8 cellular contexts compared by ENCODE assay signal in genomic region chr12:55729592-55730446, GRCh38. TPM values are rescaled to one million over a fixed set of nuclear protein-coding genes. Genes with fewer than 3 reads are reported as not detected.
A peak's percentile ranks its signal among the peaks of the same experiment; 100 is the strongest.
DNase-seq lines count a peak whose midpoint lies in the region; ATAC-seq and TF ChIP-seq lines count a peak whose summit lies in the region.

No MANE protein-coding gene starts in this region.

- peak overlapping the region; percentile 54 for H3K4me2 ChIP-seq in H9 (ENCODE audit: insufficient read depth, insufficient read length, low read length)

- H3K9me3 ChIP-seq in H9 (ENCODE audit: control insufficient read depth, low read depth, low read length) (no peaks in the 10 kb centered on the region), vagina (no peaks in the 10 kb centered on the region)

- peak overlapping the region; percentile 88 for H3K4me3 ChIP-seq in GM06990 (replicated peaks; ENCODE audit: low read depth, low read length)
- H3K4me3 ChIP-seq in vagina, result peak overlapping the region; percentile 67 to 81

- H3K27ac Mint-ChIP-seq in H9, result peak overlapping the region; percentile 35 to 96 (median 78); a peak in 5 of 7 replicates
- H3K27ac Mint-ChIP-seq in activated naive CD8-positive, alpha-beta T cell treated with anti-CD3 and anti-CD28 coated beads, Interleukin-2, amount 50 U/mL, for 24 hours, result peak overlapping the region; percentile 97

- no peak overlapping the region for H2BK5ac ChIP-seq in H9 (ENCODE audit: insufficient read length, low read length)

- no peak overlapping the region for H3K23ac ChIP-seq in H9 (ENCODE audit: insufficient read length, low read depth, low read length)

- no CpG with 5 or more reads among the region's 25 CpGs for WGBS in H9 (ENCODE audit: extremely low coverage, insufficient read length, low lambda C conversion rate)

- H3K27me3 ChIP-seq in GM06990 (replicated peaks; ENCODE audit: control insufficient read depth, insufficient read depth, low read length) (no peaks in the 10 kb centered on the region), H9 (ENCODE audit: insufficient read depth, low read length) (no peaks in the 10 kb centered on the region), vagina (no peaks in the 10 kb centered on the region)

- no peak overlapping the region for H2BK12ac ChIP-seq in H9 (ENCODE audit: insufficient read length, low read depth, low read length)

- no peak overlapping the region for H2BK120ac ChIP-seq in H9 (ENCODE audit: low read depth, low read length, poor library complexity, severe bottlenecking)

- H3K27me3 Mint-ChIP-seq in H9 (ENCODE audit: low read depth), result no peaks in the 10 kb centered on the region; the same call in 1 of the 2 replicates
- no peaks in the 10 kb centered on the region for H3K27me3 Mint-ChIP-seq in activated naive CD8-positive, alpha-beta T cell treated with anti-CD3 and anti-CD28 coated beads, Interleukin-2, amount 50 U/mL, for 24 hours

- peaks cover 18 to 27% (median 27%) of the 10 kb centered on the region in 3 experiments; a peak in 6 of 7 replicates for H3K36me3 Mint-ChIP-seq in H9 (ENCODE audit: insufficient read depth in 1 of 3, low read depth in 3 of 3)
- H3K36me3 Mint-ChIP-seq in activated naive CD8-positive, alpha-beta T cell treated with anti-CD3 and anti-CD28 coated beads, Interleukin-2, amount 50 U/mL, for 24 hours (ENCODE audit: low read depth), result peaks cover 3% of the 10 kb centered on the region

- H3K9ac ChIP-seq in H9 (ENCODE audit: extremely low read depth, insufficient read length, low read length), result peak overlapping the region; percentile 17

- TF ChIP-seq POLR2A in vagina (IDR thresholded peaks at IDR 0.05), result peak in 1 of 2 donors; percentile 70

- peaks cover 14% of the 10 kb centered on the region for H3K23me2 ChIP-seq in H9 (ENCODE audit: insufficient read length, low read depth, low read length, poor library complexity, severe bottlenecking)

- no peak overlapping the region for H2AK5ac ChIP-seq in H9 (ENCODE audit: insufficient read length, low read length)

- H2AFZ ChIP-seq in H9 (ENCODE audit: low read length), result no peak overlapping the region

- H2BK20ac ChIP-seq in H9 (ENCODE audit: low read depth, low read length, poor library complexity, severe bottlenecking), result no peak overlapping the region

- peaks cover 7% of the 10 kb centered on the region; the same call in 1 of the 2 replicates for H3K79me2 ChIP-seq in H9 (ENCODE audit: insufficient read depth, low read length)

- TF ChIP-seq CTCF in GM06990 (IDR thresholded peaks at IDR 0.05; ENCODE audit: insufficient read depth, low read length, poor library complexity, severe bottlenecking) (no peak), H9 (conservative IDR thresholded peaks at IDR 0.05) (no peak), omental fat pad (IDR thresholded peaks at IDR 0.05) (no peak), vagina (IDR thresholded peaks at IDR 0.05) (no peak)

- H3K4ac ChIP-seq in H9 (ENCODE audit: low read depth, low read length), result no peak overlapping the region

- H4K91ac ChIP-seq in H9 (ENCODE audit: insufficient read length, low read depth, low read length), result no peak overlapping the region

- H3T11ph ChIP-seq in H9 (ENCODE audit: low read length), result no peak overlapping the region

- H3K18ac ChIP-seq in H9 (ENCODE audit: insufficient read length, low read depth, low read length), result peak overlapping the region; percentile 59

- ATAC-seq in activated naive CD8-positive, alpha-beta T cell treated with anti-CD3 and anti-CD28 coated beads, Interleukin-2, amount 50 U/mL, for 24 hours, result peak; percentile 73
- ATAC-seq in Right ventricle myocardium superior (ENCODE audit: poor library complexity) (peak; percentile 80), omental fat pad (ENCODE audit: low FRiP score) (peak; percentile 69)

- no peak overlapping the region for H3K56ac ChIP-seq in H9 (ENCODE audit: insufficient read length, low read depth, low read length)

- H2BK15ac ChIP-seq in H9 (ENCODE audit: low read depth, low read length), result no peak overlapping the region

- peaks cover 4% of the 10 kb centered on the region for H3K36me3 ChIP-seq in GM06990 (ENCODE audit: control insufficient read depth, insufficient read depth, low read length)
- H3K36me3 ChIP-seq in vagina, result peaks cover 0 to 14% of the 10 kb centered on the region in 2 donors

- H3K14ac ChIP-seq in H9 (ENCODE audit: insufficient read depth, low read length), result no peak overlapping the region; the same call in 1 of the 2 replicates

- no peak overlapping the region for H4K8ac ChIP-seq in H9 (replicated peaks; ENCODE audit: insufficient read length, low read depth, low read length)

- peak overlapping the region; percentile 89 to 93 for H3K4me3 Mint-ChIP-seq in H9
- peak overlapping the region; percentile 94 for H3K4me3 Mint-ChIP-seq in activated naive CD8-positive, alpha-beta T cell treated with anti-CD3 and anti-CD28 coated beads, Interleukin-2, amount 50 U/mL, for 24 hours

- intact Hi-C loops in Right ventricle myocardium superior (cut with DNase I) (no loop called here), vagina (cut with DNase I) (loop anchor here (5.0 kb wide), 1 partner anchor 202 kb away; the partner anchor contains the start of gene DGKA)

- H4K20me1 ChIP-seq in H9 (ENCODE audit: control insufficient read depth, insufficient read depth, insufficient read length), result no peaks in the 10 kb centered on the region

- H3K79me1 ChIP-seq in H9 (ENCODE audit: insufficient read depth, low read depth, low read length, poor library complexity, severe bottlenecking), result peaks cover 7% of the 10 kb centered on the region

- no peak overlapping the region for H3K27ac ChIP-seq in H9 (ENCODE audit: insufficient read length, low read depth, low read length)
- peak overlapping the region; percentile 100 for H3K27ac ChIP-seq in vagina

- peaks cover 34 to 36% of the 10 kb centered on the region in 2 experiments for H3K4me1 Mint-ChIP-seq in H9
- H3K4me1 Mint-ChIP-seq in activated naive CD8-positive, alpha-beta T cell treated with anti-CD3 and anti-CD28 coated beads, Interleukin-2, amount 50 U/mL, for 24 hours, result peaks cover 37% of the 10 kb centered on the region

- H3K4me1 ChIP-seq in H9 (ENCODE audit: insufficient read depth, low read length) (peaks cover 3% of the 10 kb centered on the region; the same call in 1 of the 2 replicates), vagina (peaks cover 46% of the 10 kb centered on the region)

- no peaks in the 10 kb centered on the region; a peak in 1 of 5 replicates for H3K9me3 Mint-ChIP-seq in H9
- no peaks in the 10 kb centered on the region for H3K9me3 Mint-ChIP-seq in activated naive CD8-positive, alpha-beta T cell treated with anti-CD3 and anti-CD28 coated beads, Interleukin-2, amount 50 U/mL, for 24 hours

- DNase-seq in GM06990 (ENCODE audit: extremely low read depth, insufficient read length), result peak; percentile 66
- DNase-seq in H9, result peak; percentile 94
- peak; percentile 95 for DNase-seq in M059J (ENCODE audit: low read depth)
- DNase-seq in SHP77 treated with DMSO at 0.1 percent for 48 hours (lab: John Stamatoyannopoulos, UW), result peak; percentile 72
- peak; percentile 79 for DNase-seq in activated naive CD8-positive, alpha-beta T cell treated with anti-CD3 and anti-CD28 coated beads, Interleukin-2, amount 50 U/mL, for 24 hours
- peak; percentile 95 for DNase-seq in Right ventricle myocardium superior
- peak; percentile 75 for DNase-seq in omental fat pad (ENCODE audit: low spot score)
- peak in 1 of 2 donors; percentile 97 for DNase-seq in vagina (ENCODE audit: extremely low spot score in 2 of 2)

- H4K5ac ChIP-seq in H9 (ENCODE audit: insufficient read length, low read depth, low read length), result no peak overlapping the region

RNA-seq across cellular contexts. Expression of gene CD63, which starts 1.0 kb away (rescaled TPM):
- total RNA-seq in H9 (2021) (581 and 589 TPM in 2 replicates), Right ventricle myocardium superior (723 TPM), omental fat pad (1,000 to 10,000 TPM in 2 of 4 donors, 100 to 1,000 TPM in 2; 736 to 1,401 (median 892) TPM), vagina (568 TPM)
- 1,074 and 1,218 TPM in 2 replicates for total RNA-seq in M059J (2014; rRNA removed; shearing (Covaris generic))

RNA-seq across cellular contexts. Expression of gene RDH5, which starts 9.6 kb away (rescaled TPM):
- 4.0 and 6.6 TPM in 2 replicates for total RNA-seq in H9 (2021)
- total RNA-seq in M059J (2014; rRNA removed; shearing (Covaris generic)), result 2.0 and 3.2 TPM in 2 replicates
- 10.1 TPM for total RNA-seq in Right ventricle myocardium superior
- total RNA-seq in omental fat pad, result 100 to 1,000 TPM in 2 of 4 donors, 10 to 100 TPM in 2; 77.4 to 119 (median 100) TPM
- 10.6 TPM for total RNA-seq in vagina

RNA-seq across cellular contexts. Expression of gene GDF11, which starts 13.1 kb away (rescaled TPM):
- 31.2 and 31.8 TPM in 2 replicates for total RNA-seq in H9 (2021)
- total RNA-seq in M059J (2014; rRNA removed; shearing (Covaris generic)), result 3.9 and 7.1 TPM in 2 replicates
- total RNA-seq in Right ventricle myocardium superior, result 6.0 TPM
- 1 to 10 TPM; 1.9 to 5.4 (median 2.5) TPM for total RNA-seq in omental fat pad
- 7.6 TPM for total RNA-seq in vagina

RNA-seq across cellular contexts. Expression of gene BLOC1S1, which starts 14.0 kb away (rescaled TPM):
- total RNA-seq in H9 (2021) (104 and 108 TPM in 2 replicates), Right ventricle myocardium superior (119 TPM), omental fat pad (100 to 1,000 TPM; 168 to 247 (median 213) TPM), vagina (173 TPM)
- total RNA-seq in M059J (2014; rRNA removed; shearing (Covaris generic)), result 115 and 120 TPM in 2 replicates

RNA-seq across cellular contexts. Expression of gene ITGA7, which starts 22.1 kb away (rescaled TPM):
- total RNA-seq in H9 (2021), result 114 and 119 TPM in 2 replicates
- total RNA-seq in M059J (2014; rRNA removed; shearing (Covaris generic)), result 4.2 and 7.9 TPM in 2 replicates
- 437 TPM for total RNA-seq in Right ventricle myocardium superior
- 100 to 1,000 TPM; 101 to 207 (median 156) TPM for total RNA-seq in omental fat pad
- 23.6 TPM for total RNA-seq in vagina
